ENCODE assay signal across 21 cellular contexts in genomic region chr2:85357736-85358135, GRCh38. TPM values are rescaled to one million over a fixed set of nuclear protein-coding genes. Genes with fewer than 3 reads are reported as not detected.
DNase-seq lines count a peak whose midpoint lies in the region; ATAC-seq and TF ChIP-seq lines count a peak whose summit lies in the region.
"Had no signal": no experiment of that assay in that cellular context is flagged by ENCODE, and none has a peak within 500 bp of the region (broad histone marks: within the 10 kb centered on the region; RNA-seq: fewer than 3 reads in every experiment).

No MANE protein-coding gene starts in this region.

- peak overlapping the region; percentile 65 for H3K4me2 ChIP-seq in PC-3 (ENCODE audit: low read length)

- peak overlapping the region; percentile 34; the same call in 1 of the 2 replicates for H3K4me3 ChIP-seq in PC-3 (ENCODE audit: low read length)
- H3K4me3 ChIP-seq: MG63, SK-N-MC had no signal

- H3K79me2 ChIP-seq in PC-3 (ENCODE audit: low read length): peaks cover 37% of the 10 kb centered on the region

- H3K4me3 Mint-ChIP-seq in brain (peak overlapping the region; percentile 43 to 70 (median 52)), nephron (peak overlapping the region; percentile 28 to 58 (median 49))
- H3K4me3 Mint-ChIP-seq in natural killer cell treated with Interleukin-12 subunit alpha and Interleukin-12 subunit beta and Interleukin-15 and Interleukin-18, amount 100 ng/mL, for 72 hours: no peak overlapping the region
- H3K4me3 Mint-ChIP-seq: CD14-positive monocyte, H9 had no signal

- TF ChIP-seq CTCF in PC-3 (conservative IDR thresholded peaks at IDR 0.05; ENCODE audit: low read depth, low read length): no peak
- no peak for TF ChIP-seq CTCF in brain (conservative IDR thresholded peaks at IDR 0.05)
- TF ChIP-seq CTCF in nephron (IDR thresholded peaks at IDR 0.05; ENCODE audit: unreplicated experiment in 3 of 3): no peak

- H3K27ac ChIP-seq in PC-3 (ENCODE audit: low read length): no peak overlapping the region
- H3K27ac ChIP-seq: HL-60, SK-N-MC had no signal

- no peak overlapping the region for H3K27ac Mint-ChIP-seq in brain
- H3K27ac Mint-ChIP-seq in nephron: no peak overlapping the region
- H3K27ac Mint-ChIP-seq in natural killer cell treated with Interleukin-12 subunit alpha and Interleukin-12 subunit beta and Interleukin-15 and Interleukin-18, amount 100 ng/mL, for 72 hours: no peak overlapping the region
- H3K27ac Mint-ChIP-seq: H9 had no signal

- H3K36me3 ChIP-seq in PC-3 (ENCODE audit: low read depth, low read length): peaks cover 7% of the 10 kb centered on the region

- H3K9ac ChIP-seq in PC-3 (ENCODE audit: low read length): no peak overlapping the region

- peaks cover 55% of the 10 kb centered on the region for H3K4me1 Mint-ChIP-seq in brain
- H3K4me1 Mint-ChIP-seq in nephron: peaks cover 33% of the 10 kb centered on the region
- H3K4me1 Mint-ChIP-seq in natural killer cell treated with Interleukin-12 subunit alpha and Interleukin-12 subunit beta and Interleukin-15 and Interleukin-18, amount 100 ng/mL, for 72 hours (ENCODE audit: low read depth in 2 of 2): peaks cover 28 to 31% of the 10 kb centered on the region in 2 donors

- CTCF ChIA-PET in PC-3 (lab: Charles Lee): no interaction called here

- H3K36me3 Mint-ChIP-seq in brain: peaks cover 37% of the 10 kb centered on the region
- H3K36me3 Mint-ChIP-seq in nephron (ENCODE audit: low read depth): peaks cover 28% of the 10 kb centered on the region
- H3K36me3 Mint-ChIP-seq in natural killer cell treated with Interleukin-12 subunit alpha and Interleukin-12 subunit beta and Interleukin-15 and Interleukin-18, amount 100 ng/mL, for 72 hours: peaks cover 10% of the 10 kb centered on the region

- H3F3A ChIP-seq in PC-3 (ENCODE audit: low read length, unreplicated experiment): no peaks in the 10 kb centered on the region

- H3K4me1 ChIP-seq in PC-3 (ENCODE audit: insufficient read depth, low read length): peaks cover 30% of the 10 kb centered on the region

- intact Hi-C loops in PC-3 (cut with micrococcal nuclease): no loop called here

- peaks cover 9% of the 10 kb centered on the region; the same call in 1 of the 2 replicates for H4K20me1 ChIP-seq in PC-3 (ENCODE audit: low read length)

- no peaks in the 10 kb centered on the region for H3K9me2 ChIP-seq in PC-3 (replicated peaks; ENCODE audit: low read length)

- ATAC-seq in PC-3 (no peak), GM18909 (IDR thresholded peaks at IDR 0.05; ENCODE audit: poor library complexity, unreplicated experiment) (no peak)
- no peak for ATAC-seq in natural killer cell treated with Interleukin-12 subunit alpha and Interleukin-12 subunit beta and Interleukin-15 and Interleukin-18, amount 100 ng/mL, for 72 hours

- H3K27me3 Mint-ChIP-seq in brain (peaks cover 8% of the 10 kb centered on the region), nephron (ENCODE audit: low read depth) (no peaks in the 10 kb centered on the region)
- H3K27me3 Mint-ChIP-seq in natural killer cell treated with Interleukin-12 subunit alpha and Interleukin-12 subunit beta and Interleukin-15 and Interleukin-18, amount 100 ng/mL, for 72 hours: no peaks in the 10 kb centered on the region

- no peaks in the 10 kb centered on the region for H3K27me3 ChIP-seq in PC-3 (ENCODE audit: low read length)
- H3K27me3 ChIP-seq: MG63 had no signal

- POLR2A ChIA-PET in PC-3 (lab: Charles Lee; ENCODE audit: unreplicated experiment): no interaction called here

- DNase-seq in PC-3: peak; percentile 35
- DNase-seq in H4 (ENCODE audit: low spot score): no peak
- DNase-seq in DMS114 treated with DMSO at 0.1 percent for 48 hours (lab: John Stamatoyannopoulos, UW; ENCODE audit: unreplicated experiment): no peak
- DNase-seq in natural killer cell treated with Interleukin-12 subunit alpha and Interleukin-12 subunit beta and Interleukin-15 and Interleukin-18, amount 100 ng/mL, for 72 hours (ENCODE audit: low spot score): no peak
- DNase-seq: AML-193, H9, IMR-90, MG63, NCI-H1092 treated with DMSO at 0.1 percent for 48 hours, NCI-H146, NCI-H2029 treated with DMSO at 0.1 percent for 48 hours, NCI-H2171 treated with DMSO at 0.1 percent for 48 hours, NCI-H446 treated with DMSO at 0.1 percent for 48 hours, NCI-H69, SHP77 had no signal

- H2AFZ ChIP-seq in PC-3 (ENCODE audit: low read length): no peak overlapping the region

- BruUV-seq in PC-3 (replicated peaks; lab: Mats Ljungman, UMichigan): no TSS peak

- H3K9me3 ChIP-seq in PC-3 (ENCODE audit: low read length): no peaks in the 10 kb centered on the region
- H3K9me3 ChIP-seq: MG63 had no signal

- H3K9me3 Mint-ChIP-seq in brain (peaks cover 0 to 5% (median 0%) of the 10 kb centered on the region in 5 experiments), nephron (no peaks in the 10 kb centered on the region)
- no peaks in the 10 kb centered on the region for H3K9me3 Mint-ChIP-seq in natural killer cell treated with Interleukin-12 subunit alpha and Interleukin-12 subunit beta and Interleukin-15 and Interleukin-18, amount 100 ng/mL, for 72 hours
- H3K9me3 Mint-ChIP-seq: CD14-positive monocyte, H9 had no signal

RNA-seq across cellular contexts. Expression of gene ELMOD3, which starts 3.2 kb away (rescaled TPM):
- 16.7 and 19.0 TPM in 2 replicates for total RNA-seq in PC-3 (2014; rRNA removed)
- polyA plus RNA-seq in brain (ENCODE audit: insufficient read depth, low read depth, low replicate concordance): 14.6 TPM
- total RNA-seq in H4 (2014; rRNA removed; shearing (Covaris generic)): 14.3 and 14.6 TPM in 2 replicates
- total RNA-seq in natural killer cell treated with Interleukin-12 subunit alpha and Interleukin-12 subunit beta and Interleukin-15 and Interleukin-18, amount 100 ng/mL, for 72 hours: 10 to 100 TPM; 19.8 to 19.9 TPM

RNA-seq across cellular contexts. Expression of gene RETSAT, which starts 3.4 kb away (rescaled TPM):
- total RNA-seq in PC-3 (2014; rRNA removed): 39.1 and 50.8 TPM in 2 replicates
- 33.3 TPM for polyA plus RNA-seq in brain (ENCODE audit: insufficient read depth, low read depth, low replicate concordance)
- 13.1 and 14.1 TPM in 2 replicates for total RNA-seq in H4 (2014; rRNA removed; shearing (Covaris generic))
- 10 to 100 TPM; 25.5 to 32.7 TPM for total RNA-seq in natural killer cell treated with Interleukin-12 subunit alpha and Interleukin-12 subunit beta and Interleukin-15 and Interleukin-18, amount 100 ng/mL, for 72 hours

RNA-seq across cellular contexts. Expression of gene TGOLN2, which starts 29.9 kb away (rescaled TPM):
- total RNA-seq in PC-3 (2014; rRNA removed): 48.9 and 67.3 TPM in 2 replicates
- 80.0 TPM for polyA plus RNA-seq in brain (ENCODE audit: insufficient read depth, low read depth, low replicate concordance)
- total RNA-seq in H4 (2014; rRNA removed; shearing (Covaris generic)): 62.7 and 80.1 TPM in 2 replicates
- 100 to 1,000 TPM; 133 to 174 TPM for total RNA-seq in natural killer cell treated with Interleukin-12 subunit alpha and Interleukin-12 subunit beta and Interleukin-15 and Interleukin-18, amount 100 ng/mL, for 72 hours

RNA-seq across cellular contexts. Expression of gene CAPG, which starts 52.4 kb away (rescaled TPM):
- total RNA-seq in PC-3 (2014; rRNA removed): 221 and 260 TPM in 2 replicates
- 92.2 TPM for polyA plus RNA-seq in brain (ENCODE audit: insufficient read depth, low read depth, low replicate concordance)
- total RNA-seq in H4 (2014; rRNA removed; shearing (Covaris generic)): 286 and 301 TPM in 2 replicates
- total RNA-seq in natural killer cell treated with Interleukin-12 subunit alpha and Interleukin-12 subunit beta and Interleukin-15 and Interleukin-18, amount 100 ng/mL, for 72 hours: 10 to 100 TPM in 1 of 2 donors, 1 to 10 TPM in 1; 8.4 to 12.9 TPM
